Comparison of ENCODE assay signal across 1 cellular context in genomic region chr17:8025176-8025911, GRCh38.
TF ChIP-seq lines count a peak whose summit lies in the region.

No MANE protein-coding gene starts in this region.

TF ChIP-seq in GM23338, 12 proteins besides CTCF, POLR2A, EP300 and RAD21:
- TF ChIP-seq POLR2AphosphoS5 (IDR thresholded peaks at IDR 0.05; ENCODE audit: low read depth) (no peak), ZNF114 (CRISPR knock-in tag; IDR thresholded peaks at IDR 0.05) (no peak), STAT1 (IDR thresholded peaks at IDR 0.05; ENCODE audit: unreplicated experiment) (no peak), ZNF462 (CRISPR knock-in tag; IDR thresholded peaks at IDR 0.05) (no peak), EZH2 (IDR thresholded peaks at IDR 0.05; ENCODE audit: low read depth, unreplicated experiment) (no peak), EZH2phosphoT487 (IDR thresholded peaks at IDR 0.05; ENCODE audit: unreplicated experiment) (no peak)
- TF ChIP-seq, protein P1, sequence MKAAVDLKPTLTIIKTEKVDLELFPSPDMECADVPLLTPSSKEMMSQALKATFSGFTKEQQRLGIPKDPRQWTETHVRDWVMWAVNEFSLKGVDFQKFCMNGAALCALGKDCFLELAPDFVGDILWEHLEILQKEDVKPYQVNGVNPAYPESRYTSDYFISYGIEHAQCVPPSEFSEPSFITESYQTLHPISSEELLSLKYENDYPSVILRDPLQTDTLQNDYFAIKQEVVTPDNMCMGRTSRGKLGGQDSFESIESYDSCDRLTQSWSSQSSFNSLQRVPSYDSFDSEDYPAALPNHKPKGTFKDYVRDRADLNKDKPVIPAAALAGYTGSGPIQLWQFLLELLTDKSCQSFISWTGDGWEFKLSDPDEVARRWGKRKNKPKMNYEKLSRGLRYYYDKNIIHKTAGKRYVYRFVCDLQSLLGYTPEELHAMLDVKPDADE (IDR thresholded peaks at IDR 0.05): no peak
